Comparison of ENCODE assay signal across 19 cellular contexts in genomic region chr12:86698581-86698980, GRCh38.
DNase-seq lines count a peak whose midpoint lies in the region; ATAC-seq and TF ChIP-seq lines count a peak whose summit lies in the region.
"Had no signal": no experiment of that assay in that cellular context is flagged by ENCODE, and none has a peak within 500 bp of the region (broad histone marks: within the 10 kb centered on the region; RNA-seq: fewer than 3 reads in every experiment).

No MANE protein-coding gene starts in this region.

- H3K9me3 ChIP-seq in adipocyte (ENCODE audit: control insufficient read depth, low read length): no peaks in the 10 kb centered on the region
- H3K9me3 ChIP-seq: sigmoid colon, testis had no signal

- no peaks in the 10 kb centered on the region for H3K36me3 ChIP-seq in adipocyte (ENCODE audit: control insufficient read depth, insufficient read depth, low read length, severe bottlenecking)
- H3K36me3 ChIP-seq: sigmoid colon had no signal

- no peak for ATAC-seq in GM21381 (IDR thresholded peaks at IDR 0.05; ENCODE audit: unreplicated experiment)
- no peak for ATAC-seq in activated CD8-positive, alpha-beta memory T cell treated with anti-CD3 and anti-CD28 coated beads, Interleukin-2, amount 10 ng/mL, durations not matched to agents 7 days and 5 days
- ATAC-seq in activated CD4-positive, CD25-positive, alpha-beta regulatory T cell treated with anti-CD3 and anti-CD28 coated beads, Interleukin-2, amount 50 U/mL, for 24 hours: no peak
- ATAC-seq: Right ventricle myocardium inferior had no signal

- CTCF ChIA-PET in activated CD8-positive, alpha-beta memory T cell treated with anti-CD3 and anti-CD28 coated beads, Interleukin-2, amount 10 ng/mL, durations not matched to agents 7 days and 5 days (lab: Charles Lee): no interaction called here

- no peaks in the 10 kb centered on the region for H3K27me3 Mint-ChIP-seq in osteocyte (ENCODE audit: unreplicated experiment)
- H3K27me3 Mint-ChIP-seq in activated CD8-positive, alpha-beta memory T cell treated with anti-CD3 and anti-CD28 coated beads, Interleukin-2, amount 10 ng/mL, durations not matched to agents 7 days and 5 days: no peaks in the 10 kb centered on the region
- H3K27me3 Mint-ChIP-seq: activated B cell treated with CpG ODN at 0.5 μM for 24 hours, B cell, memory B cell had no signal

- peaks cover 15% of the 10 kb centered on the region for H3K4me1 ChIP-seq in adipocyte (ENCODE audit: control insufficient read depth, insufficient read depth, low read length)
- H3K4me1 ChIP-seq: sigmoid colon, testis had no signal

- peak overlapping the region; percentile 61 for H3K9ac ChIP-seq in adipocyte (ENCODE audit: low read length)

- H3K4me3 ChIP-seq in adipocyte (ENCODE audit: low read length) (peak overlapping the region; percentile 52), fibroblast of the aortic adventitia (ENCODE audit: low read depth, low read length) (no peak overlapping the region)
- H3K4me3 ChIP-seq: sigmoid colon, testis had no signal

- H3K4me3 Mint-ChIP-seq in osteocyte (ENCODE audit: unreplicated experiment): peak overlapping the region; percentile 21
- H3K4me3 Mint-ChIP-seq in activated CD8-positive, alpha-beta memory T cell treated with anti-CD3 and anti-CD28 coated beads, Interleukin-2, amount 10 ng/mL, durations not matched to agents 7 days and 5 days: no peak overlapping the region
- H3K4me3 Mint-ChIP-seq: activated B cell treated with CpG ODN at 0.5 μM for 24 hours, B cell, memory B cell had no signal

- DNase-seq in DMS 273 treated with DMSO at 0.1 percent for 48 hours (lab: John Stamatoyannopoulos, UW): peak; percentile 48
- DNase-seq in adipocyte (ENCODE audit: low read depth): peak; percentile 84
- peak; percentile 52 for DNase-seq in fibroblast of the aortic adventitia (ENCODE audit: low read depth)
- DNase-seq in osteocyte (ENCODE audit: extremely low spot score, unreplicated experiment): no peak
- DNase-seq in NCI-H2029 treated with DMSO at 0.1 percent for 48 hours (lab: John Stamatoyannopoulos, UW): no peak
- no peak for DNase-seq in activated CD8-positive, alpha-beta memory T cell treated with anti-CD3 and anti-CD28 coated beads, Interleukin-2, amount 10 ng/mL, durations not matched to agents 7 days and 5 days
- DNase-seq: activated B cell treated with CpG ODN at 0.5 μM for 24 hours, GF-D8, GOT3, head of caudate nucleus, NCI-H1694 treated with DMSO at 0.1 percent for 48 hours, NCI-H446 treated with DMSO at 0.1 percent for 48 hours, sigmoid colon, testis had no signal

- no peaks in the 10 kb centered on the region for H3K36me3 Mint-ChIP-seq in osteocyte (ENCODE audit: unreplicated experiment)
- no peaks in the 10 kb centered on the region for H3K36me3 Mint-ChIP-seq in activated CD8-positive, alpha-beta memory T cell treated with anti-CD3 and anti-CD28 coated beads, Interleukin-2, amount 10 ng/mL, durations not matched to agents 7 days and 5 days
- H3K36me3 Mint-ChIP-seq: memory B cell had no signal

- peak overlapping the region; percentile 17 for H3K27ac Mint-ChIP-seq in osteocyte (ENCODE audit: unreplicated experiment)
- H3K27ac Mint-ChIP-seq in activated CD8-positive, alpha-beta memory T cell treated with anti-CD3 and anti-CD28 coated beads, Interleukin-2, amount 10 ng/mL, durations not matched to agents 7 days and 5 days: no peak overlapping the region
- H3K27ac Mint-ChIP-seq: activated B cell treated with CpG ODN at 0.5 μM for 24 hours, B cell, memory B cell had no signal

- TF ChIP-seq CTCF in fibroblast of the aortic adventitia (IDR thresholded peaks at IDR 0.05; ENCODE audit: insufficient read depth, low read length): no peak
- TF ChIP-seq CTCF in osteocyte (IDR thresholded peaks at IDR 0.05): no peak

- H3K4me1 Mint-ChIP-seq in osteocyte (ENCODE audit: unreplicated experiment): peaks cover 17% of the 10 kb centered on the region
- H3K4me1 Mint-ChIP-seq in activated CD8-positive, alpha-beta memory T cell treated with anti-CD3 and anti-CD28 coated beads, Interleukin-2, amount 10 ng/mL, durations not matched to agents 7 days and 5 days: no peaks in the 10 kb centered on the region
- H3K4me1 Mint-ChIP-seq: activated B cell treated with CpG ODN at 0.5 μM for 24 hours, B cell, memory B cell had no signal

- H3K27me3 ChIP-seq in adipocyte (replicated peaks; ENCODE audit: control insufficient read depth, insufficient read depth, low read length): no peaks in the 10 kb centered on the region
- H3K27me3 ChIP-seq: sigmoid colon, testis had no signal

- peaks cover 6% of the 10 kb centered on the region for H3K9me3 Mint-ChIP-seq in osteocyte (ENCODE audit: unreplicated experiment)
- peaks cover 2% of the 10 kb centered on the region for H3K9me3 Mint-ChIP-seq in activated CD8-positive, alpha-beta memory T cell treated with anti-CD3 and anti-CD28 coated beads, Interleukin-2, amount 10 ng/mL, durations not matched to agents 7 days and 5 days (ENCODE audit: low read depth)

Comparison
In these comparisons a context has a peak if more than half of its experiments do, and no peak if none do; other contexts are left out.
1. DNase-seq: peak in DMS 273 treated with DMSO at 0.1 percent for 48 hours (single experiment), adipocyte (single experiment) and fibroblast of the aortic adventitia (single experiment); none in osteocyte (single experiment), NCI-H2029 treated with DMSO at 0.1 percent for 48 hours (single experiment) and activated CD8-positive, alpha-beta memory T cell treated with anti-CD3 and anti-CD28 coated beads, Interleukin-2, amount 10 ng/mL, durations not matched to agents 7 days and 5 days (single experiment).